10 cellular contexts compared by ENCODE assay signal in genomic region chr20:35883341-35883777, GRCh38.
A peak's percentile ranks its signal among the peaks of the same experiment; 100 is the strongest.
DNase-seq lines count a peak whose midpoint lies in the region; ATAC-seq and TF ChIP-seq lines count a peak whose summit lies in the region.
"Had no signal": no experiment of that assay in that cellular context is flagged by ENCODE, and none has a peak within 500 bp of the region (broad histone marks: within the 10 kb centered on the region; RNA-seq: fewer than 3 reads in every experiment).

No MANE protein-coding gene starts in this region.

- H3K27ac ChIP-seq in GM23248 (peak overlapping the region; percentile 100), VCaP (peak overlapping the region; percentile 34), stomach smooth muscle (ENCODE audit: low read length) (peak overlapping the region; percentile 88)

- peak overlapping the region; percentile 81 for H3K4me2 ChIP-seq in GM23248 (ENCODE audit: unreplicated experiment)

- H3K9me2 ChIP-seq in GM23248 (ENCODE audit: insufficient read depth): no peaks in the 10 kb centered on the region

- H3K9ac ChIP-seq in GM23248 (peak overlapping the region; percentile 91), stomach smooth muscle (ENCODE audit: low read length in 2 of 2) (peak overlapping the region; percentile 61 to 80)

- H3K27me3 ChIP-seq in GM23248 (replicated peaks; ENCODE audit: insufficient read depth) (no peaks in the 10 kb centered on the region), stomach smooth muscle (ENCODE audit: control insufficient read depth in 1 of 2, insufficient read depth in 2 of 2, low read length in 2 of 2) (no peaks in the 10 kb centered on the region)

- H3K36me3 ChIP-seq in GM23248 (ENCODE audit: low read depth): no peaks in the 10 kb centered on the region
- H3K36me3 ChIP-seq in stomach smooth muscle (ENCODE audit: control insufficient read depth in 2 of 2, insufficient read depth in 2 of 2, low read length in 2 of 2): no peaks in the 10 kb centered on the region

- no peak for TF ChIP-seq CTCF in VCaP (conservative IDR thresholded peaks at IDR 0.05)

- in situ Hi-C loops in GM23248 (cut with MboI): no loop called here

- peaks cover 44% of the 10 kb centered on the region for H3F3A ChIP-seq in GM23248 (ENCODE audit: insufficient read depth)

- no peak overlapping the region for H2AFZ ChIP-seq in GM23248

- no peaks in the 10 kb centered on the region for H4K20me1 ChIP-seq in GM23248 (ENCODE audit: insufficient read depth)

- peaks cover 43% of the 10 kb centered on the region for H3K79me2 ChIP-seq in GM23248 (ENCODE audit: insufficient read depth)

- no peaks in the 10 kb centered on the region for H3K9me3 ChIP-seq in GM23248 (ENCODE audit: low read depth)
- H3K9me3 ChIP-seq in stomach smooth muscle (ENCODE audit: control insufficient read depth in 2 of 2, low read length in 2 of 2): no peaks in the 10 kb centered on the region

- ATAC-seq in GM19395 (IDR thresholded peaks at IDR 0.05; ENCODE audit: unreplicated experiment) (no peak), HG03565 (IDR thresholded peaks at IDR 0.05; ENCODE audit: unreplicated experiment) (no peak)

- H3K4me1 ChIP-seq in GM23248 (ENCODE audit: insufficient read depth): peaks cover 44% of the 10 kb centered on the region
- peaks cover 19% of the 10 kb centered on the region for H3K4me1 ChIP-seq in stomach smooth muscle (ENCODE audit: control insufficient read depth, insufficient read depth, low read length)

- WGBS in GM23248 (ENCODE audit: low coverage in 1 of 2, low lambda C conversion rate in 2 of 2, missing lambda C conversion rate in 2 of 2), 2 experiments: 39 to 51% methylated on average over 6 of the region's 6 CpGs

- DNase-seq in GM23248 (peak; percentile 27), kidney tubule cell (ENCODE audit: low spot score) (peak; percentile 57), COR-L47 (lab: John Stamatoyannopoulos, UW) (no peak), NCI-H82 treated with DMSO at 0.1 percent for 48 hours (lab: John Stamatoyannopoulos, UW; ENCODE audit: unreplicated experiment) (no peak)
- DNase-seq: activated naive CD8-positive, alpha-beta T cell treated with anti-CD3 and anti-CD28 coated beads for 36 hours; NCI-H526 had no signal

- H3K4me3 ChIP-seq in GM23248: peak overlapping the region; percentile 57
- H3K4me3 ChIP-seq in stomach smooth muscle (ENCODE audit: low read length in 2 of 2): no peak overlapping the region

Comparison
In these comparisons a context has a peak if more than half of its experiments do, and no peak if none do; other contexts are left out.
1. DNase-seq: peak in GM23248 (single experiment) and kidney tubule cell (single experiment); none in COR-L47 (single experiment) and NCI-H82 treated with DMSO at 0.1 percent for 48 hours (single experiment).
2. H3K27ac ChIP-seq: peak in every context shown above with its lines; median percentile 100 in GM23248; 88 in stomach smooth muscle; 34 in VCaP.